In genomic region chr5:37481397-37481796, GRCh38 we compare ENCODE assay signal across 4 cellular contexts.
DNase-seq lines count a peak whose midpoint lies in the region; ATAC-seq, FAIRE-seq and TF ChIP-seq lines count a peak whose summit lies in the region.
"Not testable (repeated sequence)": the region's sequence is repeated elsewhere in the genome, so short reads cannot be mapped to it uniquely, and the experiment has no call there.

No MANE protein-coding gene starts in this region.

- WGBS in A549 (ENCODE audit: missing lambda C conversion rate) = 94% methylated on average over 3 of the region's 3 CpGs
- WGBS in K562 (ENCODE audit: insufficient coverage, low coverage, missing lambda C conversion rate) = 95% methylated on average over 2 of the region's 3 CpGs

- not testable (repeated sequence) for H3K27ac Mint-ChIP-seq in endothelial cell (ENCODE audit: unreplicated experiment)

- not testable (repeated sequence) for DNase-seq in A549 (ENCODE audit: low read depth in 1 of 2, low spot score in 1 of 2); K562 (ENCODE audit: extremely low read depth in 1 of 4, low spot score in 3 of 4); endothelial cell (ENCODE audit: low spot score)

- H4K20me1 ChIP-seq in K562 (replicated peaks; ENCODE audit: control insufficient read depth, insufficient read depth, low read length) = not testable (repeated sequence)

- H3K4me1 ChIP-seq in A549; HEK293 (ENCODE audit: control insufficient read depth, insufficient read depth, low read length); K562 (replicated peaks in 1 of 2; ENCODE audit: control insufficient read depth in 2 of 2, insufficient read depth in 2 of 2, low read length in 2 of 2): not testable (repeated sequence)

- BruUV-seq in K562 (replicated peaks; lab: Mats Ljungman, UMichigan) = not testable (repeated sequence)

- H2AFZ ChIP-seq in K562 (ENCODE audit: low read depth, low read length) = not testable (repeated sequence)

- not testable (repeated sequence) for H3K9me1 ChIP-seq in K562 (ENCODE audit: control insufficient read depth, insufficient read depth, low read length)

- in situ Hi-C loops in K562 (cut with MboI) = not testable (repeated sequence)

- H3K27me3 Mint-ChIP-seq in endothelial cell (ENCODE audit: unreplicated experiment) = not testable (repeated sequence)

- intact Hi-C loops in K562 (cut with micrococcal nuclease) = not testable (repeated sequence)

- not testable (repeated sequence) for ATAC-seq in A549, K562

- peaks cover 51% of the 10 kb centered on the region for H3K36me3 Mint-ChIP-seq in endothelial cell (ENCODE audit: low read depth, unreplicated experiment)

- not testable (repeated sequence) for H3K9me3 ChIP-seq in A549; HEK293 (ENCODE audit: control insufficient read depth, insufficient read depth, low read depth, low read length); K562 (replicated peaks; ENCODE audit: control insufficient read depth, insufficient read depth, low read depth, low read length)

- TF ChIP-seq EP300 in A549 (IDR thresholded peaks at IDR 0.05); K562 (IDR thresholded peaks at IDR 0.05; ENCODE audit: low read length): not testable (repeated sequence)

- FAIRE-seq in A549 (lab: Jason Lieb, UNC); K562 (lab: Jason Lieb, UNC): not testable (repeated sequence)

- not testable (repeated sequence) for H3K4me1 Mint-ChIP-seq in endothelial cell (ENCODE audit: unreplicated experiment)

- H3K9ac ChIP-seq in K562 (ENCODE audit: insufficient read depth in 1 of 2, low read depth in 2 of 2, low read length in 2 of 2) = not testable (repeated sequence)

- H3K4me3 Mint-ChIP-seq in endothelial cell (ENCODE audit: unreplicated experiment) = peak overlapping the region; percentile 59

- not testable (repeated sequence) for TF ChIP-seq RAD21 in A549 (conservative IDR thresholded peaks at IDR 0.05 in 1 of 2, IDR thresholded peaks at IDR 0.05 in 1 of 2); K562 (CRISPR knock-in tag; conservative IDR thresholded peaks at IDR 0.05 in 1 of 2, IDR thresholded peaks at IDR 0.05 in 1 of 2)

- not testable (repeated sequence) for H3K4me3 ChIP-seq in A549; HEK293 (ENCODE audit: low read depth, low read length); K562

- TF ChIP-seq POLR2A in A549 (IDR thresholded peaks at IDR 0.05; ENCODE audit: low read length); K562 (conservative IDR thresholded peaks at IDR 0.05): not testable (repeated sequence)

- H3K79me2 ChIP-seq in K562 (ENCODE audit: control insufficient read depth, insufficient read depth, low read length) = not testable (repeated sequence)

- H3K4me2 ChIP-seq in A549; K562 (ENCODE audit: insufficient read depth, low read length): not testable (repeated sequence)

- not testable (repeated sequence) for TF ChIP-seq CTCF in A549 (IDR thresholded peaks at IDR 0.05); HEK293 (tag by site-specific recombination; IDR thresholded peaks at IDR 0.05); K562 (IDR thresholded peaks at IDR 0.05 in 2 of 3, conservative IDR thresholded peaks at IDR 0.05 in 1 of 3; ENCODE audit: insufficient read depth in 2 of 3, low read depth in 1 of 3, low read length in 3 of 3); endothelial cell (IDR thresholded peaks at IDR 0.05; ENCODE audit: unreplicated experiment)

- peaks cover 11 to 24% of the 10 kb centered on the region in 2 experiments; a peak in 2 of 3 replicates for H3K36me3 ChIP-seq in HEK293 (ENCODE audit: control insufficient read depth in 2 of 2, insufficient read depth in 1 of 2, low read length in 2 of 2)
- H3K36me3 ChIP-seq in K562 (ENCODE audit: control insufficient read depth, insufficient read depth, low read length) = peaks cover 16% of the 10 kb centered on the region; the same call in 2 of the 3 replicates

- not testable (repeated sequence) for H3K27me3 ChIP-seq in K562 (ENCODE audit: control insufficient read depth in 2 of 2, insufficient read depth in 2 of 2, low read length in 2 of 2)

- H3K9me3 Mint-ChIP-seq in endothelial cell (ENCODE audit: unreplicated experiment) = not testable (repeated sequence)

- CTCF ChIA-PET in A549 (lab: Yijun Ruan, JAX); HEK293 (lab: Yijun Ruan, JAX); K562 (lab: Yijun Ruan, JAX; ENCODE audit: low intra/inter-chr PET ratio): not testable (repeated sequence)

- POLR2A ChIA-PET in A549 (lab: Yijun Ruan, JAX); HEK293 (lab: Yijun Ruan, JAX); K562 (lab: Yijun Ruan, JAX): not testable (repeated sequence)

- not testable (repeated sequence) for H3K27ac ChIP-seq in A549; HEK293 (ENCODE audit: extremely low read depth, low read depth, low read length); K562 (ENCODE audit: extremely low read depth, low read depth, low read length)

TF ChIP-seq in A549, 52 proteins besides CTCF, POLR2A, EP300 and RAD21:
- peak; percentile 25 for TF ChIP-seq ZFP36 (IDR thresholded peaks at IDR 0.05; ENCODE audit: borderline replicate concordance, partially characterized antibody)

TF ChIP-seq in HEK293, 187 proteins besides CTCF, POLR2A, EP300 and RAD21:
- TF ChIP-seq ZNF585B (tag by site-specific recombination; IDR thresholded peaks at IDR 0.05) = peak; percentile 82

TF ChIP-seq in K562, 482 proteins besides CTCF, POLR2A, EP300 and RAD21:
- peak; percentile 65 for TF ChIP-seq ZFP36 (IDR thresholded peaks at IDR 0.05; ENCODE audit: low read depth, low read length, partially characterized antibody)
- 0 out of 3 replicates have a peak, but pooled peaks of 1 of the 2 experiments have one; percentile 16 for TF ChIP-seq CBX3 (IDR thresholded peaks at IDR 0.05; ENCODE audit: borderline replicate concordance in 1 of 2, low read length in 2 of 2)
